2 cellular contexts compared by ENCODE assay signal in genomic region chr9:80881350-80881749, GRCh38.
TF ChIP-seq lines count a peak whose summit lies in the region.

No MANE protein-coding gene starts in this region.

TF ChIP-seq in GM23338, 12 proteins besides CTCF, POLR2A, EP300 and RAD21:
- TF ChIP-seq ZNF462 (CRISPR knock-in tag; IDR thresholded peaks at IDR 0.05): no peak
- no peak for TF ChIP-seq EZH2 (IDR thresholded peaks at IDR 0.05; ENCODE audit: low read depth, unreplicated experiment)
- TF ChIP-seq ETS1 (IDR thresholded peaks at IDR 0.05): no peak
- TF ChIP-seq JUNB (IDR thresholded peaks at IDR 0.05; ENCODE audit: unreplicated experiment): no peak
- no peak for TF ChIP-seq REST (IDR thresholded peaks at IDR 0.05; ENCODE audit: unreplicated experiment)
- TF ChIP-seq CREB1 (CRISPR knock-in tag; IDR thresholded peaks at IDR 0.05; ENCODE audit: low read depth): no peak
- no peak for TF ChIP-seq EZH2phosphoT487 (IDR thresholded peaks at IDR 0.05; ENCODE audit: unreplicated experiment)
- no peak for TF ChIP-seq POLR2AphosphoS5 (IDR thresholded peaks at IDR 0.05; ENCODE audit: low read depth)
- TF ChIP-seq ZNF331 (CRISPR knock-in tag; IDR thresholded peaks at IDR 0.05; ENCODE audit: low read depth): no peak
- TF ChIP-seq STAT1 (IDR thresholded peaks at IDR 0.05; ENCODE audit: unreplicated experiment): no peak
- TF ChIP-seq NANOG (IDR thresholded peaks at IDR 0.05; ENCODE audit: borderline replicate concordance): no peak
- no peak for TF ChIP-seq ZNF114 (CRISPR knock-in tag; IDR thresholded peaks at IDR 0.05)

TF ChIP-seq in SK-N-SH treated with all-trans-retinoic acid at 6 μM for 48 hours, 23 proteins besides CTCF, POLR2A, EP300 and RAD21:
- TF ChIP-seq OSR1 (CRISPR knock-in tag; IDR thresholded peaks at IDR 0.05) (no peak), TCF4 (CRISPR knock-in tag; IDR thresholded peaks at IDR 0.05; ENCODE audit: borderline replicate concordance) (peak; percentile 59; the same call in 1 of the 2 replicates), TSHZ2 (CRISPR knock-in tag; IDR thresholded peaks at IDR 0.05) (peak; percentile 48; the same call in 1 of the 2 replicates)
